1 cellular context compared by ENCODE assay signal in genomic region chr1:148388260-148389026, GRCh38.
TF ChIP-seq lines count a peak whose summit lies in the region.

No MANE protein-coding gene starts in this region.

TF ChIP-seq in HepG2, 621 proteins besides CTCF, POLR2A, EP300 and RAD21 (continued from another document and continues in another):
- peak; percentile 70 for TF ChIP-seq MED8 (CRISPR knock-in tag; IDR thresholded peaks at IDR 0.05; ENCODE audit: insufficient replicate concordance)
- TF ChIP-seq THAP7 (CRISPR knock-in tag; IDR thresholded peaks at IDR 0.05): no peak
- TF ChIP-seq, protein P1, sequence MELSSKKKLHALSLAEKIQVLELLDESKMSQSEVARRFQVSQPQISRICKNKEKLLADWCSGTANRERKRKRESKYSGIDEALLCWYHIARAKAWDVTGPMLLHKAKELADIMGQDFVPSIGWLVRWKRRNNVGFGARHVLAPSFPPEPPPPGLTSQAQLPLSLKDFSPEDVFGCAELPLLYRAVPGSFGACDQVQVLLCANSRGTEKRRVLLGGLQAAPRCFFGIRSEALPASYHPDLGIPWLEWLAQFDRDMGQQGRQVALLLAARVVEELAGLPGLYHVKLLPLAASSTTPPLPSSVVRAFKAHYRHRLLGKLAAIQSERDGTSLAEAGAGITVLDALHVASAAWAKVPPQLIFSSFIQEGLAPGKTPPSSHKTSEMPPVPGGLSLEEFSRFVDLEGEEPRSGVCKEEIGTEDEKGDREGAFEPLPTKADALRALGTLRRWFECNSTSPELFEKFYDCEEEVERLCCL (CRISPR knock-in tag; IDR thresholded peaks at IDR 0.05; ENCODE audit: borderline replicate concordance): no peak
- no peak; the same call in 1 of the 2 replicates for TF ChIP-seq MEF2D (CRISPR knock-in tag; IDR thresholded peaks at IDR 0.05)
- TF ChIP-seq NFYB (CRISPR knock-in tag; IDR thresholded peaks at IDR 0.05): peak; percentile 64
- TF ChIP-seq SIN3A (IDR thresholded peaks at IDR 0.05; ENCODE audit: borderline replicate concordance, low read depth, low read length): no peak
- TF ChIP-seq ZNF776 (CRISPR knock-in tag; IDR thresholded peaks at IDR 0.05): no peak
- TF ChIP-seq ZMYM4 (CRISPR knock-in tag; IDR thresholded peaks at IDR 0.05): peak; percentile 77
- TF ChIP-seq ZNF792 (CRISPR knock-in tag; IDR thresholded peaks at IDR 0.05): no peak
- TF ChIP-seq ZNF468 (CRISPR knock-in tag; IDR thresholded peaks at IDR 0.05): no peak
- no peak for TF ChIP-seq HDAC6 (IDR thresholded peaks at IDR 0.05; ENCODE audit: low read depth, low read length)
- no peak for TF ChIP-seq SP140L (CRISPR knock-in tag; IDR thresholded peaks at IDR 0.05; ENCODE audit: borderline replicate concordance)
- 0 out of 2 replicates have a peak, but pooled peaks have one; percentile 55 for TF ChIP-seq SAFB2 (CRISPR knock-in tag; IDR thresholded peaks at IDR 0.05; ENCODE audit: borderline replicate concordance, low read depth)
- 0 out of 2 replicates have a peak, but pooled peaks have one; percentile 28 for TF ChIP-seq ZNF280D (CRISPR knock-in tag; IDR thresholded peaks at IDR 0.05)
- no peak for TF ChIP-seq ZNF550 (CRISPR knock-in tag; IDR thresholded peaks at IDR 0.05; ENCODE audit: borderline replicate concordance)
- TF ChIP-seq TOE1 (CRISPR knock-in tag; IDR thresholded peaks at IDR 0.05): no peak
- no peak for TF ChIP-seq PHB2 (IDR thresholded peaks at IDR 0.05; ENCODE audit: partially characterized antibody)
- TF ChIP-seq, protein P2, sequence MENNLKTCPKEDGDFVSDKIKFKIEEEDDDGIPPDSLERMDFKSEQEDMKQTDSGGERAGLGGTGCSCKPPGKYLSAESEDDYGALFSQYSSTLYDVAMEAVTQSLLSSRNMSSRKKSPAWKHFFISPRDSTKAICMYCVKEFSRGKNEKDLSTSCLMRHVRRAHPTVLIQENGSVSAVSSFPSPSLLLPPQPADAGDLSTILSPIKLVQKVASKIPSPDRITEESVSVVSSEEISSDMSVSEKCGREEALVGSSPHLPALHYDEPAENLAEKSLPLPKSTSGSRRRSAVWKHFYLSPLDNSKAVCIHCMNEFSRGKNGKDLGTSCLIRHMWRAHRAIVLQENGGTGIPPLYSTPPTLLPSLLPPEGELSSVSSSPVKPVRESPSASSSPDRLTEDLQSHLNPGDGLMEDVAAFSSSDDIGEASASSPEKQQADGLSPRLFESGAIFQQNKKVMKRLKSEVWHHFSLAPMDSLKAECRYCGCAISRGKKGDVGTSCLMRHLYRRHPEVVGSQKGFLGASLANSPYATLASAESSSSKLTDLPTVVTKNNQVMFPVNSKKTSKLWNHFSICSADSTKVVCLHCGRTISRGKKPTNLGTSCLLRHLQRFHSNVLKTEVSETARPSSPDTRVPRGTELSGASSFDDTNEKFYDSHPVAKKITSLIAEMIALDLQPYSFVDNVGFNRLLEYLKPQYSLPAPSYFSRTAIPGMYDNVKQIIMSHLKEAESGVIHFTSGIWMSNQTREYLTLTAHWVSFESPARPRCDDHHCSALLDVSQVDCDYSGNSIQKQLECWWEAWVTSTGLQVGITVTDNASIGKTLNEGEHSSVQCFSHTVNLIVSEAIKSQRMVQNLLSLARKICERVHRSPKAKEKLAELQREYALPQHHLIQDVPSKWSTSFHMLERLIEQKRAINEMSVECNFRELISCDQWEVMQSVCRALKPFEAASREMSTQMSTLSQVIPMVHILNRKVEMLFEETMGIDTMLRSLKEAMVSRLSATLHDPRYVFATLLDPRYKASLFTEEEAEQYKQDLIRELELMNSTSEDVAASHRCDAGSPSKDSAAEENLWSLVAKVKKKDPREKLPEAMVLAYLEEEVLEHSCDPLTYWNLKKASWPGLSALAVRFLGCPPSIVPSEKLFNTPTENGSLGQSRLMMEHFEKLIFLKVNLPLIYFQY (CRISPR knock-in tag; IDR thresholded peaks at IDR 0.05; ENCODE audit: borderline replicate concordance): no peak
- TF ChIP-seq POGZ (CRISPR knock-in tag; IDR thresholded peaks at IDR 0.05): peak; percentile 80
- no peak for TF ChIP-seq ATF7-NPFF (CRISPR knock-in tag; IDR thresholded peaks at IDR 0.05; ENCODE audit: low read depth)
- no peak for TF ChIP-seq RERE (CRISPR knock-in tag; IDR thresholded peaks at IDR 0.05; ENCODE audit: low read depth)
- no peak for TF ChIP-seq NFE2 (CRISPR knock-in tag; IDR thresholded peaks at IDR 0.05)
- TF ChIP-seq CCAR2 (optimal IDR thresholded peaks at IDR 0.05; ENCODE audit: low read depth, low read length): no peak
- TF ChIP-seq, protein P3, sequence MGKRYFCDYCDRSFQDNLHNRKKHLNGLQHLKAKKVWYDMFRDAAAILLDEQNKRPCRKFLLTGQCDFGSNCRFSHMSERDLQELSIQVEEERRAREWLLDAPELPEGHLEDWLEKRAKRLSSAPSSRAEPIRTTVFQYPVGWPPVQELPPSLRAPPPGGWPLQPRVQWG (CRISPR knock-in tag; IDR thresholded peaks at IDR 0.05; ENCODE audit: borderline replicate concordance, low read depth): no peak
- peak; percentile 73 for TF ChIP-seq SP2 (CRISPR knock-in tag; IDR thresholded peaks at IDR 0.05)
- TF ChIP-seq ZNF737 (CRISPR knock-in tag; IDR thresholded peaks at IDR 0.05; ENCODE audit: borderline replicate concordance): no peak
- no peak for TF ChIP-seq WIZ (CRISPR knock-in tag; IDR thresholded peaks at IDR 0.05)
- no peak for TF ChIP-seq ZNF251 (CRISPR knock-in tag; IDR thresholded peaks at IDR 0.05)
- no peak for TF ChIP-seq RFX3 (CRISPR knock-in tag; IDR thresholded peaks at IDR 0.05)
- TF ChIP-seq CREB1 (IDR thresholded peaks at IDR 0.05): peak; percentile 88
- peak; percentile 94 for TF ChIP-seq CREB1 (CRISPR knock-in tag; IDR thresholded peaks at IDR 0.05)
- peak; percentile 64 for TF ChIP-seq GABPA (IDR thresholded peaks at IDR 0.05; ENCODE audit: low read depth, low read length)
- TF ChIP-seq GABPA (CRISPR knock-in tag; IDR thresholded peaks at IDR 0.05; ENCODE audit: low read depth): peak; percentile 93
- TF ChIP-seq, protein P4, sequence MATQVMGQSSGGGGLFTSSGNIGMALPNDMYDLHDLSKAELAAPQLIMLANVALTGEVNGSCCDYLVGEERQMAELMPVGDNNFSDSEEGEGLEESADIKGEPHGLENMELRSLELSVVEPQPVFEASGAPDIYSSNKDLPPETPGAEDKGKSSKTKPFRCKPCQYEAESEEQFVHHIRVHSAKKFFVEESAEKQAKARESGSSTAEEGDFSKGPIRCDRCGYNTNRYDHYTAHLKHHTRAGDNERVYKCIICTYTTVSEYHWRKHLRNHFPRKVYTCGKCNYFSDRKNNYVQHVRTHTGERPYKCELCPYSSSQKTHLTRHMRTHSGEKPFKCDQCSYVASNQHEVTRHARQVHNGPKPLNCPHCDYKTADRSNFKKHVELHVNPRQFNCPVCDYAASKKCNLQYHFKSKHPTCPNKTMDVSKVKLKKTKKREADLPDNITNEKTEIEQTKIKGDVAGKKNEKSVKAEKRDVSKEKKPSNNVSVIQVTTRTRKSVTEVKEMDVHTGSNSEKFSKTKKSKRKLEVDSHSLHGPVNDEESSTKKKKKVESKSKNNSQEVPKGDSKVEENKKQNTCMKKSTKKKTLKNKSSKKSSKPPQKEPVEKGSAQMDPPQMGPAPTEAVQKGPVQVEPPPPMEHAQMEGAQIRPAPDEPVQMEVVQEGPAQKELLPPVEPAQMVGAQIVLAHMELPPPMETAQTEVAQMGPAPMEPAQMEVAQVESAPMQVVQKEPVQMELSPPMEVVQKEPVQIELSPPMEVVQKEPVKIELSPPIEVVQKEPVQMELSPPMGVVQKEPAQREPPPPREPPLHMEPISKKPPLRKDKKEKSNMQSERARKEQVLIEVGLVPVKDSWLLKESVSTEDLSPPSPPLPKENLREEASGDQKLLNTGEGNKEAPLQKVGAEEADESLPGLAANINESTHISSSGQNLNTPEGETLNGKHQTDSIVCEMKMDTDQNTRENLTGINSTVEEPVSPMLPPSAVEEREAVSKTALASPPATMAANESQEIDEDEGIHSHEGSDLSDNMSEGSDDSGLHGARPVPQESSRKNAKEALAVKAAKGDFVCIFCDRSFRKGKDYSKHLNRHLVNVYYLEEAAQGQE (IDR thresholded peaks at IDR 0.05; ENCODE audit: borderline replicate concordance in 1 of 2, low read depth in 1 of 2, low read length in 2 of 2): no peak
- no peak for TF ChIP-seq PBX2 (CRISPR knock-in tag; IDR thresholded peaks at IDR 0.05)
- TF ChIP-seq NFRKB (IDR thresholded peaks at IDR 0.05): no peak
- TF ChIP-seq, protein P5, sequence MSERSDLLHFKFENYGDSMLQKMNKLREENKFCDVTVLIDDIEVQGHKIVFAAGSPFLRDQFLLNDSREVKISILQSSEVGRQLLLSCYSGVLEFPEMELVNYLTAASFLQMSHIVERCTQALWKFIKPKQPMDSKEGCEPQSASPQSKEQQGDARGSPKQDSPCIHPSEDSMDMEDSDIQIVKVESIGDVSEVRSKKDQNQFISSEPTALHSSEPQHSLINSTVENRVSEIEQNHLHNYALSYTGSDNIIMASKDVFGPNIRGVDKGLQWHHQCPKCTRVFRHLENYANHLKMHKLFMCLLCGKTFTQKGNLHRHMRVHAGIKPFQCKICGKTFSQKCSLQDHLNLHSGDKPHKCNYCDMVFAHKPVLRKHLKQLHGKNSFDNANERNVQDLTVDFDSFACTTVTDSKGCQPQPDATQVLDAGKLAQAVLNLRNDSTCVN (CRISPR knock-in tag; IDR thresholded peaks at IDR 0.05; ENCODE audit: borderline replicate concordance): no peak
- no peak for TF ChIP-seq ZNF121 (CRISPR knock-in tag; IDR thresholded peaks at IDR 0.05)
- TF ChIP-seq, protein P6, sequence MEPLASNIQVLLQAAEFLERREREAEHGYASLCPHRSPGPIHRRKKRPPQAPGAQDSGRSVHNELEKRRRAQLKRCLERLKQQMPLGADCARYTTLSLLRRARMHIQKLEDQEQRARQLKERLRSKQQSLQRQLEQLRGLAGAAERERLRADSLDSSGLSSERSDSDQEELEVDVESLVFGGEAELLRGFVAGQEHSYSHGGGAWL (CRISPR knock-in tag; IDR thresholded peaks at IDR 0.05): peak; percentile 39; the same call in 1 of the 2 replicates
- TF ChIP-seq PHF8 (CRISPR knock-in tag; IDR thresholded peaks at IDR 0.05): no peak
- no peak for TF ChIP-seq ZNF615 (CRISPR knock-in tag; IDR thresholded peaks at IDR 0.05; ENCODE audit: borderline replicate concordance)
- TF ChIP-seq NFYC (CRISPR knock-in tag; IDR thresholded peaks at IDR 0.05): peak; percentile 69
